ENCODE assay signal across 8 cellular contexts in the genomic region with DNA sequence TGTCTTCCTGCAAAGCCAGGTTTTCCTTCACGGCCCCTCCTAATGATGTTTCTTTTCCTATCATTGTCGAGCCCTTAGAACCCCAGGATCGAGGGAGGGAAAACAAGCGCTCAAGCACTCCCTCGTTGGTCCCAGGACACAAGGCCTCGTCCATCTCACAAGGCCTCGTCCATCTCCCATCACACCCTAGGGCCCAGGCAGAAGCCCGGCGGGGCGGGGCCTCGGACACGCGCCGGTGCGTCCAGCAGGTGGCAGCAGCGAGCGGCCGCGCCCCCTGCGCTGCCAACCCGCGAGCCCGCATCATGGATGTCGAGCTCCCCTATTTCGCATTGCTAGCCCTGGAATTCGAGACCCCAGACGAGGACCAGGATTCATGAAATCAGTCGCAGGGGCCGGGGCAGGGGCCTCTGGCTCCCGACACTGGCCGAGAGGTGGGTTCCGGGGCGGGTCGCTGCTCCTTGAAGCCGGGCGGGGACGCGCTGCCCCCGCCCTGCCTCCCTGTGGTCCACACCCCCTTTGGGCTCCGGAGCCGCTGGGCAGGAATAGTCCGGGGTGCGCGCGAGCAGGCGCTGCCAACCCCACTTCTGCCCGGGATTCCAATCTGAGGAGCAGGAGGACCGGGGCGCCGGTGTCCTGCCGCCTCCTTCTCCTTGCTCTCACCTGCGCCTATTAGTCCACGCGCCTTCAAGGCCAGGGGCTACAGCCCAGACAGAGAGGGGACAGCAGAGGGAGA. TPM values are rescaled to one million over a fixed set of nuclear protein-coding genes. Genes with fewer than 3 reads are reported as not detected.
A peak's percentile ranks its signal among the peaks of the same experiment; 100 is the strongest.
DNase-seq lines count a peak whose midpoint lies in the region; ATAC-seq lines count a peak whose summit lies in the region.

A gene (plus strand): TSS at position 270 of the 733 bp plus-strand sequence. CDS start 603 bp downstream, outside the sequence.

- ATAC-seq in HG02938 (IDR thresholded peaks at IDR 0.05; ENCODE audit: unreplicated experiment), result peak; percentile 90

- DNase-seq in NCI-H526 (lab: John Stamatoyannopoulos, UW) (peak; percentile 18 to 65), NCI-H526 treated with DMSO at 0.1 percent for 48 hours (lab: John Stamatoyannopoulos, UW) (no peak), NCI-H345 treated with DMSO at 0.1 percent for 48 hours (lab: John Stamatoyannopoulos, UW; ENCODE audit: unreplicated experiment) (peak; percentile 66), lung microvascular endothelial cell (ENCODE audit: low read depth in 2 of 2) (peak; percentile 79 to 80)
- peak; percentile 93 for DNase-seq in activated CD8-positive, alpha-beta memory T cell treated with anti-CD3 and anti-CD28 coated beads for 24 hours
- DNase-seq in effector CD8-positive, alpha-beta T cell (lab: John Stamatoyannopoulos, UW), result peak; percentile 47
- peak; percentile 29 to 63 (median 56) for DNase-seq in stimulated activated CD4-positive, alpha-beta T cell treated with anti-CD3 and anti-CD28 coated beads, TNF-alpha, amount 100 ng/mL, for 24 hours (ENCODE audit: low read depth in 3 of 3)

RNA-seq across cellular contexts. Expression of the gene that starts here (rescaled TPM):
- 19.4 and 20.0 TPM in 2 replicates for total RNA-seq in lung microvascular endothelial cell
